11 cellular contexts compared by ENCODE assay signal in genomic region chr14:52906141-52906601, GRCh38. TPM values are rescaled to one million over a fixed set of nuclear protein-coding genes. Genes with fewer than 3 reads are reported as not detected.
DNase-seq lines count a peak whose midpoint lies in the region; ATAC-seq, FAIRE-seq and TF ChIP-seq lines count a peak whose summit lies in the region.
"Had no signal": no experiment of that assay in that cellular context is flagged by ENCODE, and none has a peak within 500 bp of the region (broad histone marks: within the 10 kb centered on the region; RNA-seq: fewer than 3 reads in every experiment).

No MANE protein-coding gene starts in this region.

- TF ChIP-seq POLR2A in uterus (IDR thresholded peaks at IDR 0.05), result no peak

- FAIRE-seq in HTR-8/SVneo (lab: Jason Lieb, UNC), result peak; percentile 44
- FAIRE-seq: frontal cortex had no signal

- H3K36me3 ChIP-seq in uterus, result no peaks in the 10 kb centered on the region

- peaks cover 0 to 3% of the 10 kb centered on the region in 2 donors for H3K4me1 ChIP-seq in uterus

- no peaks in the 10 kb centered on the region for H3K9me3 ChIP-seq in uterus

- intact Hi-C loops in uterus (cut with DNase I; ENCODE audit: low total_unique reads), result no loop called here

- peak; percentile 66 for DNase-seq in HTR-8/SVneo (ENCODE audit: insufficient read length, low spot score)
- DNase-seq in cardiac fibroblast (ENCODE audit: low read depth in 2 of 2), result peak; percentile 76 to 94
- DNase-seq in kidney glomerular epithelial cell (lab: John Stamatoyannopoulos, UW), result peak; percentile 61
- no peak for DNase-seq in uterus
- no peak for DNase-seq in OCI-M1 (lab: John Stamatoyannopoulos, UW)
- no peak for DNase-seq in Ammon's horn (ENCODE audit: low spot score)
- DNase-seq: T-helper 1 cell had no signal

- H3K27me3 ChIP-seq in uterus, result no peaks in the 10 kb centered on the region

- ATAC-seq in GM18517 (IDR thresholded peaks at IDR 0.05; ENCODE audit: unreplicated experiment), result no peak
- ATAC-seq: natural killer cell treated with Interleukin-12 subunit alpha and Interleukin-12 subunit beta and Interleukin-15 and Interleukin-18, amount 100 ng/mL, for 72 hours had no signal

- H3K27ac ChIP-seq in uterus, result peak overlapping the region; percentile 59 to 66
- H3K27ac ChIP-seq: HL-60 had no signal

- H3K4me3 ChIP-seq in cardiac fibroblast (replicated peaks in 1 of 2; ENCODE audit: low read depth in 2 of 2, low read length in 2 of 2) (peak overlapping the region in 1 of 2 donors; percentile 13), uterus (no peak overlapping the region)

- TF ChIP-seq CTCF in cardiac fibroblast (IDR thresholded peaks at IDR 0.05; ENCODE audit: low read depth, low read length), result no peak
- no peak for TF ChIP-seq CTCF in uterus (IDR thresholded peaks at IDR 0.05)

RNA-seq across cellular contexts. Expression of gene FERMT2, which starts 44.7 kb away (rescaled TPM):
- total RNA-seq in uterus, result 100 to 1,000 TPM in 3 of 4 donors, 10 to 100 TPM in 1; 98.2 to 201 (median 180) TPM

Comparison
In these comparisons a context has a peak if more than half of its experiments do, and no peak if none do; other contexts are left out.
1. DNase-seq: peak in HTR-8/SVneo (single experiment), cardiac fibroblast (2 of 2) and kidney glomerular epithelial cell (single experiment); none in uterus (0 of 2), OCI-M1 (single experiment) and Ammon's horn (single experiment).